In genomic region chr19:48543121-48543710, GRCh38 we compare ENCODE assay signal across 10 cellular contexts. TPM values are rescaled to one million over a fixed set of nuclear protein-coding genes. Genes with fewer than 3 reads are reported as not detected.
DNase-seq lines count a peak whose midpoint lies in the region; ATAC-seq, FAIRE-seq and TF ChIP-seq lines count a peak whose summit lies in the region.
"Had no signal": no experiment of that assay in that cellular context is flagged by ENCODE, and none has a peak within 500 bp of the region (broad histone marks: within the 10 kb centered on the region; RNA-seq: fewer than 3 reads in every experiment).

No MANE protein-coding gene starts in this region.

- no peak for TF ChIP-seq POLR2A in endothelial cell of umbilical vein (IDR thresholded peaks at IDR 0.05; ENCODE audit: low read depth, low read length)

- H3K4me2 ChIP-seq in endothelial cell of umbilical vein (ENCODE audit: insufficient read depth, low read length): no peak overlapping the region
- H3K4me2 ChIP-seq in trophoblast cell (ENCODE audit: low read length): peak overlapping the region; percentile 37

- dilution Hi-C loops in endothelial cell of umbilical vein (cut with MboI; ENCODE audit: extremely low pct_ligation_motif_present, low sequenced_read_pairs): no loop called here

- H3K9me3 ChIP-seq in endothelial cell of umbilical vein (replicated peaks; ENCODE audit: control insufficient read depth, insufficient read depth, low read length) (no peaks in the 10 kb centered on the region), trophoblast cell (ENCODE audit: insufficient read depth, low read depth, low read length) (no peaks in the 10 kb centered on the region), WERI-Rb-1 (ENCODE audit: severe bottlenecking) (no peaks in the 10 kb centered on the region)
- H3K9me3 ChIP-seq: SJSA1 had no signal

- H4K8ac ChIP-seq in trophoblast cell (ENCODE audit: low read depth, low read length): peak overlapping the region; percentile 13

- H3K4me3 ChIP-seq in endothelial cell of umbilical vein (replicated peaks in 1 of 3; ENCODE audit: insufficient read depth in 1 of 3, low read depth in 1 of 3, low read length in 3 of 3) (no peak overlapping the region), trophoblast cell (ENCODE audit: low read depth, low read length) (no peak overlapping the region), WERI-Rb-1 (ENCODE audit: low read depth, low read length) (no peak overlapping the region)
- H3K4me3 ChIP-seq: SJSA1 had no signal

- H3K79me1 ChIP-seq in trophoblast cell (ENCODE audit: low read length): no peaks in the 10 kb centered on the region

- H3K23ac ChIP-seq in trophoblast cell (ENCODE audit: low read length): no peak overlapping the region

- ATAC-seq in GM18519 (IDR thresholded peaks at IDR 0.05; ENCODE audit: low FRiP score, unreplicated experiment): no peak

- H3K4ac ChIP-seq in trophoblast cell (ENCODE audit: low read depth, low read length): no peak overlapping the region

- no peaks in the 10 kb centered on the region for H3K36me3 ChIP-seq in endothelial cell of umbilical vein (ENCODE audit: control insufficient read depth in 2 of 2, extremely low read depth in 1 of 2, insufficient read depth in 2 of 2, low read length in 2 of 2)
- H3K36me3 ChIP-seq in trophoblast cell (ENCODE audit: control insufficient read depth in 1 of 2, insufficient read depth in 2 of 2, low read length in 2 of 2): no peaks in the 10 kb centered on the region
- H3K36me3 ChIP-seq in WERI-Rb-1: no peaks in the 10 kb centered on the region
- H3K36me3 ChIP-seq: SJSA1 had no signal

- no peaks in the 10 kb centered on the region for H4K20me1 ChIP-seq in endothelial cell of umbilical vein (replicated peaks; ENCODE audit: control insufficient read depth, extremely low read depth, insufficient read depth, low read length)

- H2AFZ ChIP-seq in endothelial cell of umbilical vein (ENCODE audit: low read depth, low read length) (peak overlapping the region; percentile 68), trophoblast cell (ENCODE audit: insufficient read depth, low read length, poor library complexity) (peak overlapping the region; percentile 12)

- no peaks in the 10 kb centered on the region for H3K9me1 ChIP-seq in endothelial cell of umbilical vein (replicated peaks; ENCODE audit: control insufficient read depth, extremely low read depth, insufficient read depth, low read length)

- H3K27ac ChIP-seq in endothelial cell of umbilical vein (ENCODE audit: insufficient read depth, low read depth, low read length) (no peak overlapping the region), trophoblast cell (ENCODE audit: low read depth, low read length) (no peak overlapping the region), WERI-Rb-1 (no peak overlapping the region)
- H3K27ac ChIP-seq: SJSA1 had no signal

- no peak overlapping the region for H4K91ac ChIP-seq in trophoblast cell (ENCODE audit: low read depth, low read length)

- no peak overlapping the region for H2BK12ac ChIP-seq in trophoblast cell (ENCODE audit: low read length)

- BruUV-seq in endothelial cell of umbilical vein (replicated peaks; lab: Mats Ljungman, UMichigan): no TSS peak

- FAIRE-seq in endothelial cell of umbilical vein (lab: Jason Lieb, UNC): peak; percentile 95

- H3K14ac ChIP-seq in trophoblast cell (ENCODE audit: low read length): no peak overlapping the region

- no CpG with 5 or more reads among the region's 19 CpGs for WGBS in trophoblast cell (ENCODE audit: extremely low coverage, insufficient coverage, insufficient read length)

- CTCF ChIA-PET in endothelial cell of umbilical vein (lab: Charles Lee): interaction anchor here (1.0 kb wide), 1 partner anchor 25 kb away, joined by 3 read pairs; no protein-coding TSS in a partner anchor

- peak overlapping the region; percentile 4 for H2BK120ac ChIP-seq in trophoblast cell (ENCODE audit: insufficient read depth, low read length, poor library complexity)

- no peak overlapping the region for H3K18ac ChIP-seq in trophoblast cell (ENCODE audit: low read length)

- no peaks in the 10 kb centered on the region for H3K27me3 ChIP-seq in endothelial cell of umbilical vein (ENCODE audit: control insufficient read depth in 2 of 2, insufficient read depth in 2 of 2, low read length in 2 of 2)
- no peaks in the 10 kb centered on the region for H3K27me3 ChIP-seq in trophoblast cell (ENCODE audit: insufficient read depth, low read length)
- no peaks in the 10 kb centered on the region for H3K27me3 ChIP-seq in WERI-Rb-1 (ENCODE audit: insufficient read depth, low read depth, severe bottlenecking)
- H3K27me3 ChIP-seq: SJSA1 had no signal

- no peak overlapping the region for H2BK5ac ChIP-seq in trophoblast cell (ENCODE audit: low read depth, low read length, poor library complexity)

- DNase-seq in ELF-1 (ENCODE audit: low read depth, low spot score) (peak; percentile 46), NCI-H2196 treated with DMSO at 0.1 percent for 48 hours (lab: John Stamatoyannopoulos, UW; ENCODE audit: unreplicated experiment) (peak; percentile 20), endothelial cell of umbilical vein (ENCODE audit: low read depth, low spot score) (peak; percentile 80), trophoblast cell (peak; percentile 41 to 62), WERI-Rb-1 (no peak), OCI-M2 (lab: John Stamatoyannopoulos, UW; ENCODE audit: unreplicated experiment) (no peak)
- DNase-seq in activated naive CD4-positive, alpha-beta T cell (lab: John Stamatoyannopoulos, UW): no peak
- DNase-seq: activated naive CD8-positive, alpha-beta T cell treated with anti-CD3 and anti-CD28 coated beads for 36 hours had no signal

- H4K12ac ChIP-seq in trophoblast cell (ENCODE audit: low read depth, low read length): peak overlapping the region; percentile 14

- POLR2A ChIA-PET in endothelial cell of umbilical vein (lab: Charles Lee): interaction anchor here (0.6 kb wide), 1 partner anchor 30 kb away, joined by 3 read pairs; no protein-coding TSS in a partner anchor

- intact Hi-C loops in endothelial cell of umbilical vein (cut with micrococcal nuclease): no loop called here

- no peak overlapping the region for H2AK5ac ChIP-seq in trophoblast cell (ENCODE audit: low read length)

- H3K9ac ChIP-seq in endothelial cell of umbilical vein (replicated peaks; ENCODE audit: extremely low read depth, insufficient read depth, low read length) (no peak overlapping the region), trophoblast cell (ENCODE audit: low read length) (no peak overlapping the region)

- no peaks in the 10 kb centered on the region for H3K79me2 ChIP-seq in endothelial cell of umbilical vein (ENCODE audit: control insufficient read depth, insufficient read depth, low read length)
- no peaks in the 10 kb centered on the region for H3K79me2 ChIP-seq in trophoblast cell (ENCODE audit: control insufficient read depth, insufficient read depth, low read length, poor library complexity)

- no peak for TF ChIP-seq CTCF in endothelial cell of umbilical vein (IDR thresholded peaks at IDR 0.05; ENCODE audit: extremely low read depth in 1 of 2, insufficient read depth in 1 of 2, low read depth in 1 of 2, low read length in 2 of 2)
- TF ChIP-seq CTCF in WERI-Rb-1 (IDR thresholded peaks at IDR 0.05; ENCODE audit: low read depth, low read length): no peak

- H3K4me1 ChIP-seq in endothelial cell of umbilical vein (ENCODE audit: control insufficient read depth, extremely low read depth, insufficient read depth, low read length) (peaks cover 5% of the 10 kb centered on the region), trophoblast cell (ENCODE audit: control insufficient read depth in 1 of 2, insufficient read depth in 2 of 2, low read length in 2 of 2) (peaks cover 8% of the 10 kb centered on the region in 2 experiments)
- H3K4me1 ChIP-seq: SJSA1 had no signal

TF ChIP-seq in endothelial cell of umbilical vein, 7 proteins besides CTCF, POLR2A, EP300 and RAD21:
- TF ChIP-seq EZH2 (IDR thresholded peaks at IDR 0.05; ENCODE audit: borderline replicate concordance, low read depth, low read length, severe bottlenecking) (no peak), FOS (IDR thresholded peaks at IDR 0.05; ENCODE audit: borderline replicate concordance, insufficient read depth, low read length) (peak; percentile 55), GATA2 (IDR thresholded peaks at IDR 0.05; ENCODE audit: insufficient read depth, insufficient read length, low read depth, low read length) (peak; percentile 32), JUN (IDR thresholded peaks at IDR 0.05; ENCODE audit: borderline replicate concordance, insufficient read depth, insufficient read length, low read depth) (no peak), POLR2AphosphoS5 (IDR thresholded peaks at IDR 0.05; ENCODE audit: insufficient read depth, low read depth, low read length) (peak; percentile 75), MYC (IDR thresholded peaks at IDR 0.05; ENCODE audit: low read depth, low read length) (peak; percentile 49)
- TF ChIP-seq, protein P1, sequence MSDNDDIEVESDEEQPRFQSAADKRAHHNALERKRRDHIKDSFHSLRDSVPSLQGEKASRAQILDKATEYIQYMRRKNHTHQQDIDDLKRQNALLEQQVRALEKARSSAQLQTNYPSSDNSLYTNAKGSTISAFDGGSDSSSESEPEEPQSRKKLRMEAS (IDR thresholded peaks at IDR 0.05; ENCODE audit: insufficient read depth, insufficient read length): no peak

RNA-seq across cellular contexts. Expression of gene SULT2B1, which starts 8.8 kb away (rescaled TPM):
- not detected in 2 replicates for total RNA-seq in endothelial cell of umbilical vein
- not detected in 2 replicates for polyA plus RNA-seq in endothelial cell of umbilical vein
- not detected in 2 replicates for polyA plus RNA-seq in endothelial cell of umbilical vein (2011; cell fraction: cytosol; rRNA removed)
- not detected in 2 replicates for polyA plus RNA-seq in endothelial cell of umbilical vein (2011; cell fraction: nucleus; rRNA removed)
- 0.19 and 0.20 TPM in 2 replicates for polyA plus RNA-seq in endothelial cell of umbilical vein (2012)
- not detected in 2 replicates for polyA minus RNA-seq in endothelial cell of umbilical vein
- polyA minus RNA-seq in endothelial cell of umbilical vein (2011; cell fraction: cytosol; rRNA and poly(A)+ RNA removed): not detected
- not detected in 2 replicates for polyA minus RNA-seq in endothelial cell of umbilical vein (2011; cell fraction: nucleus; rRNA and poly(A)+ RNA removed)
- 0.39 and 0.44 TPM in 2 replicates for polyA plus RNA-seq in trophoblast cell (2013)
- total RNA-seq: activated naive CD8-positive, alpha-beta T cell treated with anti-CD3 and anti-CD28 coated beads for 36 hours had no signal

RNA-seq across cellular contexts. Expression of gene LMTK3, which starts 31.6 kb away (rescaled TPM):
- total RNA-seq in endothelial cell of umbilical vein: 0.11 TPM in 1 of 2 replicates, not detected in the other
- 0.05 and 0.14 TPM in 2 replicates for polyA plus RNA-seq in endothelial cell of umbilical vein
- polyA plus RNA-seq in endothelial cell of umbilical vein (2011; cell fraction: cytosol; rRNA removed): 0.01 TPM in 1 of 2 replicates, not detected in the other
- 0.04 TPM in 1 of 2 replicates, not detected in the other for polyA plus RNA-seq in endothelial cell of umbilical vein (2011; cell fraction: nucleus; rRNA removed)
- polyA plus RNA-seq in endothelial cell of umbilical vein (2012): 0.16 and 0.35 TPM in 2 replicates
- polyA minus RNA-seq in endothelial cell of umbilical vein: not detected in 2 replicates
- 0.51 TPM for polyA minus RNA-seq in endothelial cell of umbilical vein (2011; cell fraction: cytosol; rRNA and poly(A)+ RNA removed)
- polyA minus RNA-seq in endothelial cell of umbilical vein (2011; cell fraction: nucleus; rRNA and poly(A)+ RNA removed): 0.24 TPM in 1 of 2 replicates, not detected in the other
- 14.4 and 14.6 TPM in 2 replicates for polyA plus RNA-seq in trophoblast cell (2013)
- total RNA-seq: SJSA1 had no signal

Comparison
In these comparisons a context has a peak if more than half of its experiments do, and no peak if none do; other contexts are left out.
1. DNase-seq: peak in ELF-1 (single experiment), NCI-H2196 treated with DMSO at 0.1 percent for 48 hours (single experiment), endothelial cell of umbilical vein (single experiment) and trophoblast cell (2 of 2); none in WERI-Rb-1 (single experiment), activated naive CD4-positive, alpha-beta T cell (0 of 4) and OCI-M2 (single experiment).